10 cellular contexts compared by ENCODE assay signal in genomic region chr6:95203153-95203754, GRCh38.
DNase-seq lines count a peak whose midpoint lies in the region; ATAC-seq and TF ChIP-seq lines count a peak whose summit lies in the region.
"Had no signal": no experiment of that assay in that cellular context is flagged by ENCODE, and none has a peak within 500 bp of the region (broad histone marks: within the 10 kb centered on the region; RNA-seq: fewer than 3 reads in every experiment).

No MANE protein-coding gene starts in this region.

- ATAC-seq in GM19463 (IDR thresholded peaks at IDR 0.05; ENCODE audit: unreplicated experiment) (peak; percentile 91), HG03342 (IDR thresholded peaks at IDR 0.05; ENCODE audit: unreplicated experiment) (peak; percentile 98)

- no peak overlapping the region for H3K27ac Mint-ChIP-seq in nephron
- H3K27ac Mint-ChIP-seq: activated naive CD8-positive, alpha-beta T cell had no signal

- no peaks in the 10 kb centered on the region for H3K36me3 Mint-ChIP-seq in nephron (ENCODE audit: low read depth)
- H3K36me3 Mint-ChIP-seq: activated naive CD8-positive, alpha-beta T cell had no signal

- DNase-seq in NCI-H2081 (lab: John Stamatoyannopoulos, UW) (peak; percentile 54 to 64), NCI-H2081 treated with DMSO at 0.1 percent for 48 hours (lab: John Stamatoyannopoulos, UW) (no peak), NCI-H526 treated with DMSO at 0.1 percent for 48 hours (lab: John Stamatoyannopoulos, UW) (peak; percentile 18), breast epithelium (ENCODE audit: low spot score in 2 of 2) (no peak), ecto neural progenitor cell (ENCODE audit: low spot score) (no peak)

- no peaks in the 10 kb centered on the region for H3K9me3 Mint-ChIP-seq in nephron

- H3K9me3 ChIP-seq in breast epithelium = no peaks in the 10 kb centered on the region
- H3K9me3 ChIP-seq: BLaER1 treated with 17β-estradiol and CSF1 and Interleukin-3, amounts not matched to agents 10 nM and 100 nM had no signal

- H3K4me3 ChIP-seq in breast epithelium = no peak overlapping the region
- H3K4me3 ChIP-seq: BLaER1 treated with 17β-estradiol and CSF1 and Interleukin-3, amounts not matched to agents 10 nM and 100 nM had no signal

- intact Hi-C loops in breast epithelium (cut with DNase I; ENCODE audit: low total_unique reads) = no loop called here

- H3K27me3 Mint-ChIP-seq in nephron (ENCODE audit: low read depth) = no peaks in the 10 kb centered on the region
- H3K27me3 Mint-ChIP-seq: activated naive CD8-positive, alpha-beta T cell had no signal

- H3K27me3 ChIP-seq in breast epithelium = no peaks in the 10 kb centered on the region
- H3K27me3 ChIP-seq: BLaER1 treated with 17β-estradiol and CSF1 and Interleukin-3, amounts not matched to agents 10 nM and 100 nM had no signal

- no peaks in the 10 kb centered on the region for H3K36me3 ChIP-seq in breast epithelium
- H3K36me3 ChIP-seq: BLaER1 treated with 17β-estradiol and CSF1 and Interleukin-3, amounts not matched to agents 10 nM and 100 nM had no signal

- TF ChIP-seq POLR2A in breast epithelium (IDR thresholded peaks at IDR 0.05) = no peak

- no peak overlapping the region for H3K27ac ChIP-seq in breast epithelium
- H3K27ac ChIP-seq: BLaER1 treated with 17β-estradiol and CSF1 and Interleukin-3, amounts not matched to agents 10 nM and 100 nM had no signal

- H3K4me3 Mint-ChIP-seq in nephron = no peak overlapping the region
- H3K4me3 Mint-ChIP-seq: activated naive CD8-positive, alpha-beta T cell had no signal

- no peaks in the 10 kb centered on the region for H3K4me1 ChIP-seq in breast epithelium
- H3K4me1 ChIP-seq: BLaER1 treated with 17β-estradiol and CSF1 and Interleukin-3, amounts not matched to agents 10 nM and 100 nM had no signal

- peak in 2 of 3 donors; percentile 12 to 20 for TF ChIP-seq CTCF in breast epithelium (IDR thresholded peaks at IDR 0.05)
- TF ChIP-seq CTCF in nephron (IDR thresholded peaks at IDR 0.05; ENCODE audit: unreplicated experiment in 3 of 3) = peak; percentile 62 to 78 (median 74)

- H3K4me1 Mint-ChIP-seq in nephron = no peaks in the 10 kb centered on the region

Comparison
In these comparisons a context has a peak if more than half of its experiments do, and no peak if none do; other contexts are left out.
1. DNase-seq: peak in NCI-H2081 (2 of 2) and NCI-H526 treated with DMSO at 0.1 percent for 48 hours (single experiment); none in NCI-H2081 treated with DMSO at 0.1 percent for 48 hours (single experiment), breast epithelium (0 of 2) and ecto neural progenitor cell (single experiment).